ENCODE assay signal across 39 cellular contexts in genomic region chr12:130307859-130308258, GRCh38. TPM values are rescaled to one million over a fixed set of nuclear protein-coding genes. Genes with fewer than 3 reads are reported as not detected.
"Had no signal": no experiment of that assay in that cellular context is flagged by ENCODE, and none has a peak within 500 bp of the region (broad histone marks: within the 10 kb centered on the region; RNA-seq: fewer than 3 reads in every experiment).

No MANE protein-coding gene starts in this region.

- H3K36me3 ChIP-seq: adrenal gland, brain microvascular endothelial cell, breast epithelium had no signal

- H3K4me1 Mint-ChIP-seq: activated B cell treated with CpG ODN at 0.5 μM for 24 hours; activated CD4-positive, alpha-beta T cell treated with anti-CD3 and anti-CD28 coated beads, Interleukin-2, amount 10 ng/mL, durations not matched to agents 24 days and 14 days; activated naive CD8-positive, alpha-beta T cell treated with anti-CD3 and anti-CD28 coated beads for 36 hours; activated T-helper 17 cell treated with anti-CD3 and anti-CD28 coated beads, Interleukin-2, amount 50 U/mL, for 72 hours; central memory CD8-positive, alpha-beta T cell had no signal

- H3K27me3 Mint-ChIP-seq: activated B cell treated with CpG ODN at 0.5 μM for 24 hours; activated CD4-positive, alpha-beta memory T cell treated with anti-CD3 and anti-CD28 coated beads for 36 hours; activated CD4-positive, alpha-beta T cell treated with anti-CD3 and anti-CD28 coated beads, Interleukin-2, amount 10 ng/mL, durations not matched to agents 24 days and 14 days had no signal

- H3K4me3 ChIP-seq: adrenal gland, body of pancreas, breast epithelium had no signal

- H3K27ac ChIP-seq: adrenal gland, body of pancreas, brain microvascular endothelial cell, breast epithelium, VCaP had no signal

- H3K27me3 ChIP-seq: adrenal gland, body of pancreas, brain microvascular endothelial cell had no signal

- H3K4me1 ChIP-seq: adrenal gland, body of pancreas, breast epithelium had no signal

- H3K27ac Mint-ChIP-seq: activated B cell treated with CpG ODN at 0.5 μM for 24 hours; activated CD4-positive, alpha-beta memory T cell treated with anti-CD3 and anti-CD28 coated beads for 36 hours; activated CD4-positive, alpha-beta T cell treated with anti-CD3 and anti-CD28 coated beads, Interleukin-2, amount 10 ng/mL, durations not matched to agents 24 days and 14 days; activated CD8-positive, alpha-beta T cell treated with anti-CD3 and anti-CD28 coated beads for 36 hours; activated naive CD4-positive, alpha-beta T cell treated with anti-CD3 and anti-CD28 coated beads for 36 hours; activated naive CD4-positive, alpha-beta T cell treated with anti-CD3 and anti-CD28 coated beads, Interleukin-2, amount 50 U/mL, for 72 hours; activated naive CD8-positive, alpha-beta T cell treated with anti-CD3 and anti-CD28 coated beads for 36 hours; activated T-cell treated with anti-CD3 and anti-CD28 coated beads, Interleukin-2, amount 50 U/mL, for 72 hours; activated T-helper 1 cell treated with anti-CD3 and anti-CD28 coated beads, Interleukin-12 subunit alpha, Interleukin-12 subunit beta, Interleukin-2, Interleukin-4 antibody, amounts not matched to agents 30 ng/mL and 10 ng/mL and 1 ng/mL, durations not matched to agents 14 hours and 24 hours and 36 hours; activated T-helper 17 cell treated with anti-CD3 and anti-CD28 coated beads, Interleukin-2, amount 50 U/mL, for 72 hours; T-helper 1 cell treated with Interleukin-12 subunit alpha and Interleukin-12 subunit beta and Interleukin-4 antibody, amounts not matched to agents 30 μg/mL and 1 μg/mL, for 36 hours; T-helper 2 cell treated with Interferon-gamma antibody and Interleukin-4, amounts not matched to agents 5 μg/mL and 100 μg/mL, for 36 hours had no signal

- ATAC-seq: activated CD8-positive, alpha-beta T cell treated with anti-CD3 and anti-CD28 coated beads for 36 hours; activated naive CD4-positive, alpha-beta T cell treated with anti-CD3 and anti-CD28 coated beads, Interleukin-2, amount 50 U/mL, for 72 hours; activated T-cell treated with anti-CD3 and anti-CD28 coated beads, Interleukin-2, amount 50 U/mL, for 4 hours; activated T-cell treated with anti-CD3 and anti-CD28 coated beads, Interleukin-2, amount 50 U/mL, for 72 hours; activated T-helper 17 cell treated with anti-CD3 and anti-CD28 coated beads, Interleukin-2, amount 50 U/mL, for 72 hours; body of pancreas had no signal

- H3K9me3 Mint-ChIP-seq: activated B cell treated with CpG ODN at 0.5 μM for 24 hours; activated CD4-positive, alpha-beta memory T cell treated with anti-CD3 and anti-CD28 coated beads for 36 hours; activated CD4-positive, alpha-beta T cell treated with anti-CD3 and anti-CD28 coated beads, Interleukin-2, amount 10 ng/mL, durations not matched to agents 24 days and 14 days; activated CD8-positive, alpha-beta T cell treated with anti-CD3 and anti-CD28 coated beads for 36 hours; activated naive CD4-positive, alpha-beta T cell treated with anti-CD3 and anti-CD28 coated beads for 36 hours; activated naive CD4-positive, alpha-beta T cell treated with anti-CD3 and anti-CD28 coated beads, Interleukin-2, amount 50 U/mL, for 72 hours; activated naive CD8-positive, alpha-beta T cell treated with anti-CD3 and anti-CD28 coated beads for 36 hours; activated T-cell treated with anti-CD3 and anti-CD28 coated beads, Interleukin-2, amount 50 U/mL, for 4 hours; activated T-cell treated with anti-CD3 and anti-CD28 coated beads, Interleukin-2, amount 50 U/mL, for 72 hours; activated T-helper 1 cell treated with anti-CD3 and anti-CD28 coated beads, Interleukin-12 subunit alpha, Interleukin-12 subunit beta, Interleukin-2, Interleukin-4 antibody, amounts not matched to agents 30 ng/mL and 10 ng/mL and 1 ng/mL, durations not matched to agents 14 hours and 24 hours and 36 hours; activated T-helper 17 cell treated with anti-CD3 and anti-CD28 coated beads, Interleukin-2, amount 50 U/mL, for 72 hours; T-helper 1 cell treated with Interleukin-12 subunit alpha and Interleukin-12 subunit beta and Interleukin-4 antibody, amounts not matched to agents 30 μg/mL and 1 μg/mL, for 36 hours; T-helper 2 cell treated with Interferon-gamma antibody and Interleukin-4, amounts not matched to agents 5 μg/mL and 100 μg/mL, for 36 hours had no signal

- H3K9me3 ChIP-seq: adrenal gland, body of pancreas, breast epithelium had no signal

- H3K4me3 Mint-ChIP-seq: activated B cell treated with CpG ODN at 0.5 μM for 24 hours; activated CD4-positive, alpha-beta memory T cell treated with anti-CD3 and anti-CD28 coated beads for 36 hours; activated CD4-positive, alpha-beta T cell treated with anti-CD3 and anti-CD28 coated beads, Interleukin-2, amount 10 ng/mL, durations not matched to agents 24 days and 14 days; activated CD8-positive, alpha-beta T cell treated with anti-CD3 and anti-CD28 coated beads for 36 hours; activated naive CD4-positive, alpha-beta T cell treated with anti-CD3 and anti-CD28 coated beads for 36 hours; activated naive CD8-positive, alpha-beta T cell treated with anti-CD3 and anti-CD28 coated beads for 36 hours; activated T-cell treated with anti-CD3 and anti-CD28 coated beads, Interleukin-2, amount 50 U/mL, for 4 hours; activated T-cell treated with anti-CD3 and anti-CD28 coated beads, Interleukin-2, amount 50 U/mL, for 72 hours; activated T-helper 1 cell treated with anti-CD3 and anti-CD28 coated beads, Interleukin-12 subunit alpha, Interleukin-12 subunit beta, Interleukin-2, Interleukin-4 antibody, amounts not matched to agents 30 ng/mL and 10 ng/mL and 1 ng/mL, durations not matched to agents 14 hours and 24 hours and 36 hours; activated T-helper 17 cell treated with anti-CD3 and anti-CD28 coated beads, Interleukin-2, amount 50 U/mL, for 72 hours; central memory CD8-positive, alpha-beta T cell; T-helper 1 cell treated with Interleukin-12 subunit alpha and Interleukin-12 subunit beta and Interleukin-4 antibody, amounts not matched to agents 30 μg/mL and 1 μg/mL, for 36 hours; T-helper 2 cell treated with Interferon-gamma antibody and Interleukin-4, amounts not matched to agents 5 μg/mL and 100 μg/mL, for 36 hours had no signal

- H3K36me3 Mint-ChIP-seq: activated CD4-positive, alpha-beta memory T cell treated with anti-CD3 and anti-CD28 coated beads for 36 hours; activated naive CD4-positive, alpha-beta T cell treated with anti-CD3 and anti-CD28 coated beads, Interleukin-2, amount 50 U/mL, for 72 hours; activated naive CD8-positive, alpha-beta T cell treated with anti-CD3 and anti-CD28 coated beads for 36 hours had no signal

- DNase-seq: activated B cell treated with CpG ODN at 0.5 μM for 24 hours; activated CD4-positive, alpha-beta memory T cell treated with anti-CD3 and anti-CD28 coated beads for 36 hours; activated CD4-positive, alpha-beta T cell treated with anti-CD3 and anti-CD28 coated beads for 4 hours; activated CD4-positive, alpha-beta T cell treated with anti-CD3 and anti-CD28 coated beads, Interleukin-2, amount 10 ng/mL, durations not matched to agents 24 days and 14 days; activated CD4-positive, alpha-beta T cell treated with anti-CD3 and anti-CD28 coated beads, Interleukin-2, amount 50 U/mL, for 1 hour; activated CD4-positive, alpha-beta T cell treated with anti-CD3 and anti-CD28 coated beads, Interleukin-2, amount 50 U/mL, for 4 hours; activated CD4-positive, CD25-positive, alpha-beta regulatory T cell treated with anti-CD3 and anti-CD28 coated beads, Interleukin-2, amount 50 U/mL, for 72 hours; activated CD8-positive, alpha-beta memory T cell treated with anti-CD3 and anti-CD28 coated beads, Interleukin-2, amount 50 U/mL, for 4 hours; activated CD8-positive, alpha-beta T cell treated with anti-CD3 and anti-CD28 coated beads for 36 hours; activated effector memory CD4-positive, alpha-beta T cell treated with anti-CD3 and anti-CD28 coated beads, Interleukin-2, amount 50 U/mL, for 16 hours; activated gamma-delta T cell treated with Interleukin-2 at 50 U/mL for 16 hours; activated naive CD4-positive, alpha-beta T cell; activated naive CD4-positive, alpha-beta T cell treated with anti-CD3 and anti-CD28 coated beads for 36 hours; activated naive CD4-positive, alpha-beta T cell treated with anti-CD3 and anti-CD28 coated beads, Interleukin-2, amount 50 U/mL, for 16 hours; activated naive CD8-positive, alpha-beta T cell treated with anti-CD3 and anti-CD28 coated beads for 36 hours; activated T-cell treated with anti-CD3 and anti-CD28 coated beads for 4 hours; activated T-cell treated with anti-CD3 and anti-CD28 coated beads, Interleukin-2, amount 50 U/mL, for 1 hour; activated T-cell treated with anti-CD3 and anti-CD28 coated beads, Interleukin-2, amount 50 U/mL, for 4 hours; activated T-cell treated with anti-CD3 and anti-CD28 coated beads, Interleukin-2, amount 50 U/mL, for 72 hours; adrenal gland; amniotic stem cell; body of pancreas; brain microvascular endothelial cell; caudate nucleus; SW 1271; T-helper 1 cell; T-helper 2 cell; T-helper 9 cell had no signal

RNA-seq across cellular contexts. Expression of gene PIWIL1, which starts 29.8 kb away (rescaled TPM):
- total RNA-seq: activated B cell treated with CpG ODN at 0.5 μM for 24 hours; activated CD4-positive, alpha-beta memory T cell treated with anti-CD3 and anti-CD28 coated beads for 36 hours; activated CD4-positive, alpha-beta T cell treated with anti-CD3 and anti-CD28 coated beads, Interleukin-2, amount 10 ng/mL, durations not matched to agents 24 days and 14 days; activated CD8-positive, alpha-beta memory T cell treated with anti-CD3 and anti-CD28 coated beads for 36 hours; activated CD8-positive, alpha-beta T cell treated with anti-CD3 and anti-CD28 coated beads for 36 hours; activated naive CD4-positive, alpha-beta T cell treated with anti-CD3 and anti-CD28 coated beads for 36 hours; activated naive CD4-positive, alpha-beta T cell treated with anti-CD3 and anti-CD28 coated beads, Interleukin-2, amount 50 U/mL, for 72 hours; activated naive CD8-positive, alpha-beta T cell treated with anti-CD3 and anti-CD28 coated beads for 36 hours; activated T-cell treated with anti-CD3 and anti-CD28 coated beads, Interleukin-2, amount 50 U/mL, for 4 hours; activated T-cell treated with anti-CD3 and anti-CD28 coated beads, Interleukin-2, amount 50 U/mL, for 72 hours; activated T-helper 1 cell treated with anti-CD3 and anti-CD28 coated beads, Interleukin-12 subunit alpha, Interleukin-12 subunit beta, Interleukin-2, Interleukin-4 antibody, amounts not matched to agents 30 ng/mL and 10 ng/mL and 1 ng/mL, durations not matched to agents 14 hours and 24 hours and 36 hours; activated T-helper 17 cell treated with anti-CD3 and anti-CD28 coated beads, Interleukin-2, amount 50 U/mL, for 72 hours; aorta; astrocyte; body of pancreas had no signal
